Comparison of ENCODE assay signal across 20 cellular contexts in the genomic region with DNA sequence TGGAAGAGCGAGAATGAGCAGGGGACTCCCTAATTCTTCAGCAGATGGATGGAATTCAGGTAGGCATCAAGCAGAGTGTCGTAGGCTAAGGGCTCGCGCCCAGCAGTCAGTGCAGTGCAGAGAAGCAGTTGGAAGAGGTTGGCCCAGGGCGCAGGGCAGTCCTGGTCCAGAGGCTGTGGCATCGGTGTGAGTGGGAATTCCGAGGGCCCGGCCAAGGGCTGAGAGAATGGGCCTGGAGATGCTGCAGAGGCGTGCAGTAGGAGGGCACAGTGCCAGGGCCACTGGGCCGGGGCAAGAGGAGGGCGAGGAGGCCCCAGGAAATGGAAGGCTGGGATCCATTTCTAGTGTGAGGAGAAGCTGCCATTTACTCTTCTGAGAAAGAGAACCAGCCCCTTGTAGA.
DNase-seq lines count a peak whose midpoint lies in the region; ATAC-seq, FAIRE-seq and TF ChIP-seq lines count a peak whose summit lies in the region.
"Had no signal": no experiment of that assay in that cellular context is flagged by ENCODE, and none has a peak within 500 bp of the region (broad histone marks: within the 10 kb centered on the region; RNA-seq: fewer than 3 reads in every experiment).

No MANE protein-coding gene starts in this region.

- no peak for FAIRE-seq in endothelial cell of umbilical vein (lab: Jason Lieb, UNC)
- FAIRE-seq: bronchial epithelial cell, RCC 7860 had no signal

- no peaks in the 10 kb centered on the region for H3K9me3 Mint-ChIP-seq in activated CD8-positive, alpha-beta T cell treated with anti-CD3 and anti-CD28 coated beads, Interleukin-2, amount 10 ng/mL, durations not matched to agents 7 days and 5 days (ENCODE audit: insufficient read depth)
- no peaks in the 10 kb centered on the region for H3K9me3 Mint-ChIP-seq in activated CD8-positive, alpha-beta T cell treated with anti-CD3 and anti-CD28 coated beads for 36 hours
- no peaks in the 10 kb centered on the region for H3K9me3 Mint-ChIP-seq in endothelial cell (ENCODE audit: unreplicated experiment)

- TF ChIP-seq CTCF in activated CD8-positive, alpha-beta T cell treated with anti-CD3 and anti-CD28 coated beads for 36 hours (IDR thresholded peaks at IDR 0.05) = no peak
- TF ChIP-seq CTCF in endothelial cell of umbilical vein (IDR thresholded peaks at IDR 0.05; ENCODE audit: extremely low read depth in 1 of 2, insufficient read depth in 1 of 2, low read depth in 1 of 2, low read length in 2 of 2) = no peak
- no peak for TF ChIP-seq CTCF in gastrocnemius medialis (IDR thresholded peaks at IDR 0.05 in 4 of 5, conservative IDR thresholded peaks at IDR 0.05 in 1 of 5)
- no peak for TF ChIP-seq CTCF in endothelial cell (IDR thresholded peaks at IDR 0.05; ENCODE audit: unreplicated experiment)
- TF ChIP-seq CTCF in A673 (conservative IDR thresholded peaks at IDR 0.05; ENCODE audit: low read depth, low read length) = no peak

- H3K9me3 ChIP-seq in GM23248 (ENCODE audit: low read depth) (no peaks in the 10 kb centered on the region), endothelial cell of umbilical vein (replicated peaks; ENCODE audit: control insufficient read depth, insufficient read depth, low read length) (no peaks in the 10 kb centered on the region), gastrocnemius medialis (no peaks in the 10 kb centered on the region), A673 (ENCODE audit: low read depth, low read length, poor library complexity, severe bottlenecking) (no peaks in the 10 kb centered on the region)
- H3K9me3 ChIP-seq: ovary, upper lobe of right lung had no signal

- in situ Hi-C loops in GM23248 (cut with MboI) = no loop called here
- in situ Hi-C loops in gastrocnemius medialis (cut with MboI; ENCODE audit: low sequenced_read_pairs in 4 of 4) = no loop called here

- DNase-seq in activated CD8-positive, alpha-beta T cell treated with anti-CD3 and anti-CD28 coated beads, Interleukin-2, amount 10 ng/mL, durations not matched to agents 7 days and 5 days = no peak
- DNase-seq in activated CD8-positive, alpha-beta T cell treated with anti-CD3 and anti-CD28 coated beads for 36 hours = no peak
- DNase-seq in GM23248 (no peak), endothelial cell of umbilical vein (ENCODE audit: low read depth, low spot score) (no peak), gastrocnemius medialis (peak in 1 of 2 donors; percentile 10), endothelial cell (ENCODE audit: low spot score) (no peak), A673 (ENCODE audit: low spot score) (no peak), RKO (ENCODE audit: low spot score) (no peak)
- DNase-seq: activated CD8-positive, alpha-beta memory T cell treated with anti-CD3 and anti-CD28 coated beads, Interleukin-2, amount 10 ng/mL, durations not matched to agents 7 days and 5 days; activated naive CD4-positive, alpha-beta T cell treated with anti-CD3 and anti-CD28 coated beads, Interleukin-2, amount 50 U/mL, for 16 hours; effector CD8-positive, alpha-beta T cell; GOT3; Kasumi-1; kidney glomerular epithelial cell; NCI-H2171; NCI-H748 treated with DMSO at 0.1 percent for 48 hours; upper lobe of right lung had no signal

- no peak overlapping the region for H3K4me2 ChIP-seq in GM23248 (ENCODE audit: unreplicated experiment)
- H3K4me2 ChIP-seq in endothelial cell of umbilical vein (ENCODE audit: insufficient read depth, low read length) = no peak overlapping the region

- BruUV-seq in endothelial cell of umbilical vein (replicated peaks; lab: Mats Ljungman, UMichigan) (no TSS peak), A673 (replicated peaks; lab: Mats Ljungman, UMichigan) (no TSS peak)

- intact Hi-C loops in activated CD8-positive, alpha-beta T cell treated with anti-CD3 and anti-CD28 coated beads for 36 hours (cut with micrococcal nuclease) = no loop called here
- intact Hi-C loops in endothelial cell of umbilical vein (cut with micrococcal nuclease) = no loop called here
- intact Hi-C loops in gastrocnemius medialis (cut with DNase I; ENCODE audit: low total_unique reads) = loop anchor here (10.0 kb wide), 1 partner anchor 1095 kb away; a partner anchor contains a TSS
- intact Hi-C loops in A673 (cut with micrococcal nuclease; ENCODE audit: unreplicated experiment) = loop anchor here (10.0 kb wide), 1 partner anchor 215 kb away; no protein-coding TSS in a partner anchor

- peaks cover 54% of the 10 kb centered on the region for H3F3A ChIP-seq in GM23248 (ENCODE audit: insufficient read depth)

- H3K27ac ChIP-seq in GM23248 (0 out of 2 replicates have a peak overlapping the region, but pooled peaks have one; percentile 84), endothelial cell of umbilical vein (ENCODE audit: insufficient read depth, low read depth, low read length) (peak overlapping the region; percentile 92), gastrocnemius medialis (peak overlapping the region; percentile 61 to 99 (median 95)), A673 (ENCODE audit: low read depth, low read length, poor library complexity, severe bottlenecking) (no peak overlapping the region)
- H3K27ac ChIP-seq: upper lobe of right lung had no signal

- H2AFZ ChIP-seq in GM23248 = no peak overlapping the region
- H2AFZ ChIP-seq in endothelial cell of umbilical vein (ENCODE audit: low read depth, low read length) = no peak overlapping the region

- H3K4me3 ChIP-seq in GM23248 (no peak overlapping the region), endothelial cell of umbilical vein (replicated peaks in 1 of 3; ENCODE audit: insufficient read depth in 1 of 3, low read depth in 1 of 3, low read length in 3 of 3) (no peak overlapping the region), gastrocnemius medialis (no peak overlapping the region), A673 (ENCODE audit: low read depth, low read length, poor library complexity, severe bottlenecking) (no peak overlapping the region)
- H3K4me3 ChIP-seq: ovary, upper lobe of right lung had no signal

- H3K4me1 ChIP-seq in GM23248 (ENCODE audit: insufficient read depth) (peaks cover 52% of the 10 kb centered on the region), endothelial cell of umbilical vein (ENCODE audit: control insufficient read depth, extremely low read depth, insufficient read depth, low read length) (peaks cover 37% of the 10 kb centered on the region), gastrocnemius medialis (peaks cover 43 to 71% of the 10 kb centered on the region in 2 donors), A673 (ENCODE audit: insufficient read depth, low read length, poor library complexity, severe bottlenecking) (peaks cover 34% of the 10 kb centered on the region)

- no peaks in the 10 kb centered on the region for H3K9me2 ChIP-seq in GM23248 (ENCODE audit: insufficient read depth)

- 88% methylated on average over 11 of the region's 11 CpGs for WGBS in GM23248 (ENCODE audit: low coverage in 1 of 2, low lambda C conversion rate in 2 of 2, missing lambda C conversion rate in 2 of 2), 2 experiments

- peaks cover 34% of the 10 kb centered on the region for H3K36me3 Mint-ChIP-seq in activated CD8-positive, alpha-beta T cell treated with anti-CD3 and anti-CD28 coated beads, Interleukin-2, amount 10 ng/mL, durations not matched to agents 7 days and 5 days (ENCODE audit: low read depth)
- peaks cover 11% of the 10 kb centered on the region for H3K36me3 Mint-ChIP-seq in activated CD8-positive, alpha-beta T cell treated with anti-CD3 and anti-CD28 coated beads for 36 hours (ENCODE audit: low read depth)
- H3K36me3 Mint-ChIP-seq in endothelial cell (ENCODE audit: low read depth, unreplicated experiment) = no peaks in the 10 kb centered on the region

- H3K36me3 ChIP-seq in GM23248 (ENCODE audit: low read depth) (peaks cover 21% of the 10 kb centered on the region; the same call in 1 of the 2 replicates), endothelial cell of umbilical vein (ENCODE audit: control insufficient read depth in 2 of 2, extremely low read depth in 1 of 2, insufficient read depth in 2 of 2, low read length in 2 of 2) (peaks cover 12 to 17% of the 10 kb centered on the region in 2 experiments), gastrocnemius medialis (peaks cover 0 to 6% of the 10 kb centered on the region in 2 donors), A673 (ENCODE audit: insufficient read depth, low read length, poor library complexity, severe bottlenecking) (peaks cover 3% of the 10 kb centered on the region)
- H3K36me3 ChIP-seq: ovary had no signal

- dilution Hi-C loops in endothelial cell of umbilical vein (cut with MboI; ENCODE audit: extremely low pct_ligation_motif_present, low sequenced_read_pairs) = no loop called here

- H3K79me2 ChIP-seq in GM23248 (ENCODE audit: insufficient read depth) (peaks cover 20% of the 10 kb centered on the region; the same call in 1 of the 2 replicates), endothelial cell of umbilical vein (ENCODE audit: control insufficient read depth, insufficient read depth, low read length) (peaks cover 42% of the 10 kb centered on the region)

- H3K27me3 ChIP-seq in GM23248 (replicated peaks; ENCODE audit: insufficient read depth) (no peaks in the 10 kb centered on the region), endothelial cell of umbilical vein (ENCODE audit: control insufficient read depth in 2 of 2, insufficient read depth in 2 of 2, low read length in 2 of 2) (no peaks in the 10 kb centered on the region), gastrocnemius medialis (no peaks in the 10 kb centered on the region), A673 (replicated peaks; ENCODE audit: insufficient read depth, low read depth, low read length, poor library complexity) (no peaks in the 10 kb centered on the region)
- H3K27me3 ChIP-seq: ovary, upper lobe of right lung had no signal

- H3K4me1 Mint-ChIP-seq in activated CD8-positive, alpha-beta T cell treated with anti-CD3 and anti-CD28 coated beads, Interleukin-2, amount 10 ng/mL, durations not matched to agents 7 days and 5 days (ENCODE audit: low read depth) = peaks cover 22% of the 10 kb centered on the region
- peaks cover 19% of the 10 kb centered on the region for H3K4me1 Mint-ChIP-seq in activated CD8-positive, alpha-beta T cell treated with anti-CD3 and anti-CD28 coated beads for 36 hours (ENCODE audit: low read depth)
- peaks cover 27% of the 10 kb centered on the region for H3K4me1 Mint-ChIP-seq in endothelial cell (ENCODE audit: unreplicated experiment)

- H4K20me1 ChIP-seq in GM23248 (ENCODE audit: insufficient read depth) (no peaks in the 10 kb centered on the region), endothelial cell of umbilical vein (replicated peaks; ENCODE audit: control insufficient read depth, extremely low read depth, insufficient read depth, low read length) (no peaks in the 10 kb centered on the region)

- H3K9me1 ChIP-seq in endothelial cell of umbilical vein (replicated peaks; ENCODE audit: control insufficient read depth, extremely low read depth, insufficient read depth, low read length) = no peaks in the 10 kb centered on the region

- POLR2A ChIA-PET in activated CD8-positive, alpha-beta T cell treated with anti-CD3 and anti-CD28 coated beads, Interleukin-2, amount 10 ng/mL, durations not matched to agents 7 days and 5 days (lab: Charles Lee) = no interaction called here
- POLR2A ChIA-PET in activated CD8-positive, alpha-beta T cell treated with anti-CD3 and anti-CD28 coated beads for 36 hours (lab: Charles Lee) = no interaction called here
- POLR2A ChIA-PET in endothelial cell of umbilical vein (lab: Charles Lee) (no interaction called here), A673 (lab: Charles Lee; ENCODE audit: low non-redundant PET) (no interaction called here)

- H3K4me3 Mint-ChIP-seq in activated CD8-positive, alpha-beta T cell treated with anti-CD3 and anti-CD28 coated beads, Interleukin-2, amount 10 ng/mL, durations not matched to agents 7 days and 5 days = no peak overlapping the region
- H3K4me3 Mint-ChIP-seq in activated CD8-positive, alpha-beta T cell treated with anti-CD3 and anti-CD28 coated beads for 36 hours = no peak overlapping the region
- H3K4me3 Mint-ChIP-seq in endothelial cell (ENCODE audit: unreplicated experiment) = no peak overlapping the region
- H3K4me3 Mint-ChIP-seq: activated CD8-positive, alpha-beta memory T cell treated with anti-CD3 and anti-CD28 coated beads, Interleukin-2, amount 10 ng/mL, durations not matched to agents 7 days and 5 days had no signal

- ATAC-seq in activated CD8-positive, alpha-beta T cell treated with anti-CD3 and anti-CD28 coated beads, Interleukin-2, amount 10 ng/mL, durations not matched to agents 7 days and 5 days = no peak
- ATAC-seq in activated CD8-positive, alpha-beta T cell treated with anti-CD3 and anti-CD28 coated beads for 36 hours = no peak
- no peak for ATAC-seq in gastrocnemius medialis
- ATAC-seq: activated CD8-positive, alpha-beta memory T cell treated with anti-CD3 and anti-CD28 coated beads, Interleukin-2, amount 10 ng/mL, durations not matched to agents 7 days and 5 days; upper lobe of right lung had no signal

- H3K27me3 Mint-ChIP-seq in activated CD8-positive, alpha-beta T cell treated with anti-CD3 and anti-CD28 coated beads, Interleukin-2, amount 10 ng/mL, durations not matched to agents 7 days and 5 days (ENCODE audit: low read depth) = no peaks in the 10 kb centered on the region
- H3K27me3 Mint-ChIP-seq in activated CD8-positive, alpha-beta T cell treated with anti-CD3 and anti-CD28 coated beads for 36 hours = no peaks in the 10 kb centered on the region
- peaks cover 14% of the 10 kb centered on the region for H3K27me3 Mint-ChIP-seq in endothelial cell (ENCODE audit: unreplicated experiment)
- H3K27me3 Mint-ChIP-seq: activated CD8-positive, alpha-beta memory T cell treated with anti-CD3 and anti-CD28 coated beads, Interleukin-2, amount 10 ng/mL, durations not matched to agents 7 days and 5 days had no signal

- TF ChIP-seq POLR2A in endothelial cell of umbilical vein (IDR thresholded peaks at IDR 0.05; ENCODE audit: low read depth, low read length) (no peak), gastrocnemius medialis (IDR thresholded peaks at IDR 0.05) (no peak)

- H3K9ac ChIP-seq in GM23248 (no peak overlapping the region), endothelial cell of umbilical vein (replicated peaks; ENCODE audit: extremely low read depth, insufficient read depth, low read length) (no peak overlapping the region)

- CTCF ChIA-PET in activated CD8-positive, alpha-beta T cell treated with anti-CD3 and anti-CD28 coated beads, Interleukin-2, amount 10 ng/mL, durations not matched to agents 7 days and 5 days (lab: Charles Lee) = interaction anchor here (1.4 kb wide), 1 partner anchor 18 kb away, joined by 4 read pairs; no protein-coding TSS in a partner anchor
- CTCF ChIA-PET in activated CD8-positive, alpha-beta T cell treated with anti-CD3 and anti-CD28 coated beads for 36 hours (lab: Charles Lee) = no interaction called here
- CTCF ChIA-PET in endothelial cell of umbilical vein (lab: Charles Lee) (interaction anchor here (1.9 kb wide), 1 partner anchor 73 kb away, joined by 4 read pairs; no protein-coding TSS in a partner anchor), A673 (lab: Charles Lee) (no interaction called here)

- H3K27ac Mint-ChIP-seq in activated CD8-positive, alpha-beta T cell treated with anti-CD3 and anti-CD28 coated beads, Interleukin-2, amount 10 ng/mL, durations not matched to agents 7 days and 5 days = peak overlapping the region; percentile 23
- no peak overlapping the region for H3K27ac Mint-ChIP-seq in activated CD8-positive, alpha-beta T cell treated with anti-CD3 and anti-CD28 coated beads for 36 hours
- H3K27ac Mint-ChIP-seq in endothelial cell (ENCODE audit: unreplicated experiment) = no peak overlapping the region
- H3K27ac Mint-ChIP-seq: activated CD8-positive, alpha-beta memory T cell treated with anti-CD3 and anti-CD28 coated beads, Interleukin-2, amount 10 ng/mL, durations not matched to agents 7 days and 5 days had no signal

Comparison
In these comparisons a context has a peak if more than half of its experiments do, and no peak if none do; other contexts are left out.
1. CTCF ChIA-PET loops: an anchor here in activated CD8-positive, alpha-beta T cell treated with anti-CD3 and anti-CD28 coated beads, Interleukin-2, amount 10 ng/mL, durations not matched to agents 7 days and 5 days (1.4 kb wide) and endothelial cell of umbilical vein (1.9 kb wide); none called in activated CD8-positive, alpha-beta T cell treated with anti-CD3 and anti-CD28 coated beads for 36 hours and A673.
2. intact Hi-C loops: an anchor here in gastrocnemius medialis (10.0 kb wide) and A673 (10.0 kb wide); none called in activated CD8-positive, alpha-beta T cell treated with anti-CD3 and anti-CD28 coated beads for 36 hours and endothelial cell of umbilical vein.